ENCODE assay signal across 8 cellular contexts in genomic region chr22:29768052-29768680, GRCh38. TPM values are rescaled to one million over a fixed set of nuclear protein-coding genes. Genes with fewer than 3 reads are reported as not detected.
DNase-seq lines count a peak whose midpoint lies in the region; ATAC-seq, FAIRE-seq and TF ChIP-seq lines count a peak whose summit lies in the region.

No MANE protein-coding gene starts in this region.

- no peaks in the 10 kb centered on the region for H3K9me3 ChIP-seq in DOHH2 (ENCODE audit: control insufficient read depth, insufficient read depth, low read length)
- no peaks in the 10 kb centered on the region for H3K9me3 ChIP-seq in esophagus squamous epithelium
- H3K9me3 ChIP-seq in pancreas = no peaks in the 10 kb centered on the region

- H3F3A ChIP-seq in DOHH2 (ENCODE audit: control insufficient read depth, insufficient read depth) = no peaks in the 10 kb centered on the region

- H3K79me2 ChIP-seq in DOHH2 (ENCODE audit: control insufficient read depth, low read length) = peaks cover 45% of the 10 kb centered on the region

- POLR2A ChIA-PET in RWPE1 (lab: Yijun Ruan, JAX; ENCODE audit: low non-redundant PET) = no interaction called here

- intact Hi-C loops in esophagus squamous epithelium (cut with DNase I) = no loop called here
- intact Hi-C loops in pancreas (cut with DNase I) = no loop called here

- no peak for FAIRE-seq in pancreas (lab: Jason Lieb, UNC)

- DNase-seq in RWPE1 (ENCODE audit: low spot score) (no peak), esophagus squamous epithelium (lab: John Stamatoyannopoulos, UW) (no peak), pancreas (no peak), NCI-H2171 treated with DMSO at 0.1 percent for 48 hours (lab: John Stamatoyannopoulos, UW) (no peak), NK-92 (lab: John Stamatoyannopoulos, UW; ENCODE audit: unreplicated experiment) (no peak)

- CTCF ChIA-PET in RWPE1 (lab: Yijun Ruan, JAX) = no interaction called here

- H3K4me3 ChIP-seq in DOHH2 (ENCODE audit: low read length) = peak overlapping the region; percentile 98
- peak overlapping the region; percentile 67 to 98 (median 77) for H3K4me3 ChIP-seq in esophagus squamous epithelium
- peak overlapping the region; percentile 57 to 93 (median 68) for H3K4me3 ChIP-seq in pancreas

- peak overlapping the region; percentile 66 for H3K4me2 ChIP-seq in DOHH2 (ENCODE audit: low read length)

- H3K4me1 ChIP-seq in DOHH2 (ENCODE audit: control insufficient read depth, low read length) (peaks cover 28% of the 10 kb centered on the region), esophagus squamous epithelium (peaks cover 21 to 44% (median 24%) of the 10 kb centered on the region in 3 donors), pancreas (peaks cover 2 to 14% (median 5%) of the 10 kb centered on the region in 3 donors)

- H3K27me3 ChIP-seq in DOHH2 (ENCODE audit: control insufficient read depth, low read length) = no peaks in the 10 kb centered on the region
- H3K27me3 ChIP-seq in esophagus squamous epithelium = no peaks in the 10 kb centered on the region
- H3K27me3 ChIP-seq in pancreas = no peaks in the 10 kb centered on the region

- H3K27ac ChIP-seq in DOHH2 (ENCODE audit: low read depth, low read length) (no peak overlapping the region), RWPE1 (peak overlapping the region; percentile 84), esophagus squamous epithelium (peak overlapping the region in 3 of 4 donors; percentile 90 to 96 (median 93)), pancreas (no peak overlapping the region)

- peaks cover 35% of the 10 kb centered on the region for H3K36me3 ChIP-seq in DOHH2 (ENCODE audit: control insufficient read depth, low read length)
- H3K36me3 ChIP-seq in esophagus squamous epithelium = peaks cover 6 to 29% (median 9%) of the 10 kb centered on the region in 3 donors
- peaks cover 0 to 16% (median 10%) of the 10 kb centered on the region in 3 donors for H3K36me3 ChIP-seq in pancreas

- ATAC-seq in pancreas (no peak), GM19351 (IDR thresholded peaks at IDR 0.05; ENCODE audit: unreplicated experiment) (no peak), GM19023 (IDR thresholded peaks at IDR 0.05; ENCODE audit: unreplicated experiment) (no peak)

- 39 to 43% methylated on average over 5 to 6 of the region's 6 CpGs for WGBS in esophagus squamous epithelium, 2 donors
- WGBS in pancreas, 2 donors = 25 to 30% methylated on average over 6 of the region's 6 CpGs

- TF ChIP-seq CTCF in DOHH2 (IDR thresholded peaks at IDR 0.05; ENCODE audit: low read depth, low read length, poor library complexity, severe bottlenecking) = no peak
- TF ChIP-seq CTCF in RWPE1 (conservative IDR thresholded peaks at IDR 0.05; ENCODE audit: low read depth) = no peak
- no peak for TF ChIP-seq CTCF in esophagus squamous epithelium (IDR thresholded peaks at IDR 0.05)
- no peak for TF ChIP-seq CTCF in pancreas (IDR thresholded peaks at IDR 0.05)

- H4K20me1 ChIP-seq in DOHH2 (ENCODE audit: control insufficient read depth, insufficient read depth, low read depth, low read length) = no peaks in the 10 kb centered on the region; the same call in 1 of the 2 replicates

- no peak for TF ChIP-seq POLR2A in esophagus squamous epithelium (IDR thresholded peaks at IDR 0.05)

- no peaks in the 10 kb centered on the region for H3K9me2 ChIP-seq in DOHH2 (replicated peaks; ENCODE audit: control insufficient read depth, low read length)

RNA-seq across cellular contexts. Expression of gene UQCR10, which starts 1.0 kb away (rescaled TPM):
- total RNA-seq in esophagus squamous epithelium (10 to 100 TPM; 50.7 to 94.8 (median 65.0) TPM), pancreas (10 to 100 TPM; 23.9 to 40.1 (median 31.6) TPM)
- polyA plus RNA-seq in pancreas = 100 to 1,000 TPM in 1 of 2 donors, 10 to 100 TPM in 1; 75.4 to 103 TPM

RNA-seq across cellular contexts. Expression of gene ZMAT5, which starts 1.4 kb away (rescaled TPM):
- total RNA-seq in esophagus squamous epithelium (10 to 100 TPM; 10.1 to 43.8 (median 18.1) TPM), pancreas (10 to 100 TPM in 4 of 6 donors, 1 to 10 TPM in 2; 8.3 to 13.2 (median 10.7) TPM)
- 10 to 100 TPM; 19.9 to 20.7 TPM for polyA plus RNA-seq in pancreas

RNA-seq across cellular contexts. Expression of gene CABP7, which starts 48.4 kb away (rescaled TPM):
- total RNA-seq in esophagus squamous epithelium (under 1 TPM in 1 of 4 donors, not detected in 3; 0.13 TPM), pancreas (1 to 10 TPM in 4 of 6 donors, under 1 TPM in 2; 0.56 to 3.6 (median 1.5) TPM)
- polyA plus RNA-seq in pancreas = 10 to 100 TPM in 1 of 2 donors, 1 to 10 TPM in 1; 4.6 to 17.9 TPM

Comparison
In these comparisons a context has a peak if more than half of its experiments do, and no peak if none do; other contexts are left out.
1. H3K27ac ChIP-seq: peak in RWPE1 (single experiment) and esophagus squamous epithelium (3 of 4); none in DOHH2 (single experiment) and pancreas (0 of 4).
2. Peak in every context shown above with its lines, with median percentiles within 50 percentile points of each other: H3K4me3 ChIP-seq.